8 cellular contexts compared by ENCODE assay signal in the genomic region with DNA sequence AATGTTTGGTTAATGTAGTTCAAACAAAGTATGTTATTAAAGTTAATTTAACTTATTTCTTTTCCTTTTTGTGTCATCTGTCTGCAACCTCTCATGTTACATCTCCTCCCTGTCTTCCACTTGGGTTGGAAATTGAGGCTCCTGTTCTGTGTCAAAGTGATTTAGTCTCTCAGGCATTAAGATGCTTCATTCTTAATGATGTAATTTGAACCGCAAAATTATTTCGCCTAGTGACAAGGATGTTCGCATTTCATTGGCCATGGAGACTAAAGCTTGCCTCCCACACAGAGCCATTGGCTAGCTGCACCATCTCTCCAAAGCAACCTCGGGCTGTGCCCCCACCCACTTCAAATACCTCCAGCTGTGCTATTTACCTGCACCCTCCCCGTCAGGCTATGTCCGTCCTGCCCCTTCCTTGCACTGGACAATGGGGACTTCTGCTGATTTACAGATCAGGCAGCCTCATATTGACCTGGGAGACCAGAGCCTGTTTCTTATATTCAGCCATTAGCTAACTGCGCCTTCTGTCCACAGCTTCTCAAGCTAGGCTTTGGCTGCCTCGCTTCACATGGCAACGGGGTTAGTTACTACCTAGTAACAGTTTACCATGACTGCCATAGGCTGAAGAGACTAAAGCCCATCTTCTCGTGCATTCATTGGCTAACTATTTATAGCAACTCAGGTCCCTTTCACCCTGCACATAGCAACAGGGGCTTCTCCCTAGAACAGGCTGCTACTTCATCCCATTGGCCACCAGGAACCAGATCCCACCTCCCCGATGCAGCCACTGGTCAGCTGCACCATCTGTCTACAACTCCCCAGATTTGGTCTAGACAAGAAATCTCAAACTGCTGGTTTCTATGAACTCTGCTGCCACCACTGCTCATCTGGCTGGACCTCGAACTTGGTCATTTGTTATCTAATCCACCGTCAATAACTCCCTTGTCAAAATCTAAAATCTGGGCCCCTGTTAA. TPM values are rescaled to one million over a fixed set of nuclear protein-coding genes. Genes with fewer than 3 reads are reported as not detected.
DNase-seq lines count a peak whose midpoint lies in the region; ATAC-seq and TF ChIP-seq lines count a peak whose summit lies in the region.

No MANE protein-coding gene starts in this region.

- H3K4me2 ChIP-seq in neural cell (ENCODE audit: low read length), result peak overlapping the region; percentile 58

- H3K27ac Mint-ChIP-seq in activated naive CD8-positive, alpha-beta T cell treated with anti-CD3 and anti-CD28 coated beads, Interleukin-2, amount 50 U/mL, for 24 hours, result peak overlapping the region; percentile 56

- no peaks in the 10 kb centered on the region for H3K9me2 ChIP-seq in neural cell (ENCODE audit: insufficient read depth, low read length)

- peak overlapping the region; percentile 63 for H3K4me3 ChIP-seq in neural cell (ENCODE audit: low read length)

- peak; percentile 82 for ATAC-seq in HG03139 (IDR thresholded peaks at IDR 0.05; ENCODE audit: unreplicated experiment)
- peak; percentile 59 for ATAC-seq in activated naive CD8-positive, alpha-beta T cell treated with anti-CD3 and anti-CD28 coated beads, Interleukin-2, amount 50 U/mL, for 24 hours

- no peaks in the 10 kb centered on the region for H3K79me2 ChIP-seq in neural cell (replicated peaks; ENCODE audit: insufficient read depth, low read length)

- no peak overlapping the region for H2AFZ ChIP-seq in neural cell (ENCODE audit: low read depth, low read length)

- TF ChIP-seq RAD21 in neural cell (conservative IDR thresholded peaks at IDR 0.05), result peak; percentile 72

- no peaks in the 10 kb centered on the region for H3F3A ChIP-seq in neural cell (ENCODE audit: insufficient read depth, low read length, poor library complexity, severe bottlenecking)

- H3K36me3 ChIP-seq in neural cell (ENCODE audit: insufficient read depth, low read length), result no peaks in the 10 kb centered on the region

- no peak overlapping the region for H3K4me3 Mint-ChIP-seq in activated naive CD8-positive, alpha-beta T cell treated with anti-CD3 and anti-CD28 coated beads, Interleukin-2, amount 50 U/mL, for 24 hours

- peak overlapping the region; percentile 83 for H3K9ac ChIP-seq in neural cell (ENCODE audit: low read length)

- peaks cover 4% of the 10 kb centered on the region for H3K9me3 Mint-ChIP-seq in activated naive CD8-positive, alpha-beta T cell treated with anti-CD3 and anti-CD28 coated beads, Interleukin-2, amount 50 U/mL, for 24 hours

- peaks cover 24% of the 10 kb centered on the region for H3K4me1 Mint-ChIP-seq in activated naive CD8-positive, alpha-beta T cell treated with anti-CD3 and anti-CD28 coated beads, Interleukin-2, amount 50 U/mL, for 24 hours

- DNase-seq in Caki2 (ENCODE audit: low read depth) (peak; percentile 88), GM19238 (ENCODE audit: insufficient read length, low spot score) (peak; percentile 66), NCI-H345 treated with DMSO at 0.1 percent for 48 hours (lab: John Stamatoyannopoulos, UW; ENCODE audit: unreplicated experiment) (peak; percentile 63), glomerular visceral epithelial cell (ENCODE audit: extremely low spot score) (peak; percentile 94), NK-92 (lab: John Stamatoyannopoulos, UW; ENCODE audit: unreplicated experiment) (no peak)
- peak; percentile 15 for DNase-seq in activated naive CD8-positive, alpha-beta T cell treated with anti-CD3 and anti-CD28 coated beads, Interleukin-2, amount 50 U/mL, for 24 hours

- TF ChIP-seq EP300 in neural cell (conservative IDR thresholded peaks at IDR 0.05; ENCODE audit: poor library complexity, severe bottlenecking), result peak; percentile 85

- H3K27me3 Mint-ChIP-seq in activated naive CD8-positive, alpha-beta T cell treated with anti-CD3 and anti-CD28 coated beads, Interleukin-2, amount 50 U/mL, for 24 hours, result no peaks in the 10 kb centered on the region

- no peaks in the 10 kb centered on the region for H4K20me1 ChIP-seq in neural cell (ENCODE audit: insufficient read depth)

- no peaks in the 10 kb centered on the region for H3K9me3 ChIP-seq in neural cell (ENCODE audit: low read length)

- H3K36me3 Mint-ChIP-seq in activated naive CD8-positive, alpha-beta T cell treated with anti-CD3 and anti-CD28 coated beads, Interleukin-2, amount 50 U/mL, for 24 hours (ENCODE audit: low read depth), result peaks cover 2% of the 10 kb centered on the region

- peak overlapping the region; percentile 99 for H3K27ac ChIP-seq in neural cell (ENCODE audit: low read length)

- no peaks in the 10 kb centered on the region for H3K27me3 ChIP-seq in neural cell (ENCODE audit: insufficient read depth, low read depth, low read length)

- peak; percentile 70 for TF ChIP-seq CTCF in neural cell (IDR thresholded peaks at IDR 0.05; ENCODE audit: poor library complexity, severe bottlenecking)

- in situ Hi-C loops in Caki2 (cut with HindIII; ENCODE audit: low pct_unique_long_range_greater_than_20kb, low sequenced_read_pairs), result no loop called here

TF ChIP-seq in neural cell, 6 proteins besides CTCF, POLR2A, EP300 and RAD21:
- TF ChIP-seq TAF1 (IDR thresholded peaks at IDR 0.05; ENCODE audit: low read depth) (no peak), SMC3 (conservative IDR thresholded peaks at IDR 0.05; ENCODE audit: poor library complexity) (peak; percentile 60), MXI1 (conservative IDR thresholded peaks at IDR 0.05; ENCODE audit: poor library complexity, severe bottlenecking) (peak; percentile 45), EZH2 (IDR thresholded peaks at IDR 0.05; ENCODE audit: borderline replicate concordance, insufficient read depth, low read length, poor library complexity, severe bottlenecking) (no peak), POLR2AphosphoS5 (IDR thresholded peaks at IDR 0.05) (peak; percentile 79)
- TF ChIP-seq, protein P1, sequence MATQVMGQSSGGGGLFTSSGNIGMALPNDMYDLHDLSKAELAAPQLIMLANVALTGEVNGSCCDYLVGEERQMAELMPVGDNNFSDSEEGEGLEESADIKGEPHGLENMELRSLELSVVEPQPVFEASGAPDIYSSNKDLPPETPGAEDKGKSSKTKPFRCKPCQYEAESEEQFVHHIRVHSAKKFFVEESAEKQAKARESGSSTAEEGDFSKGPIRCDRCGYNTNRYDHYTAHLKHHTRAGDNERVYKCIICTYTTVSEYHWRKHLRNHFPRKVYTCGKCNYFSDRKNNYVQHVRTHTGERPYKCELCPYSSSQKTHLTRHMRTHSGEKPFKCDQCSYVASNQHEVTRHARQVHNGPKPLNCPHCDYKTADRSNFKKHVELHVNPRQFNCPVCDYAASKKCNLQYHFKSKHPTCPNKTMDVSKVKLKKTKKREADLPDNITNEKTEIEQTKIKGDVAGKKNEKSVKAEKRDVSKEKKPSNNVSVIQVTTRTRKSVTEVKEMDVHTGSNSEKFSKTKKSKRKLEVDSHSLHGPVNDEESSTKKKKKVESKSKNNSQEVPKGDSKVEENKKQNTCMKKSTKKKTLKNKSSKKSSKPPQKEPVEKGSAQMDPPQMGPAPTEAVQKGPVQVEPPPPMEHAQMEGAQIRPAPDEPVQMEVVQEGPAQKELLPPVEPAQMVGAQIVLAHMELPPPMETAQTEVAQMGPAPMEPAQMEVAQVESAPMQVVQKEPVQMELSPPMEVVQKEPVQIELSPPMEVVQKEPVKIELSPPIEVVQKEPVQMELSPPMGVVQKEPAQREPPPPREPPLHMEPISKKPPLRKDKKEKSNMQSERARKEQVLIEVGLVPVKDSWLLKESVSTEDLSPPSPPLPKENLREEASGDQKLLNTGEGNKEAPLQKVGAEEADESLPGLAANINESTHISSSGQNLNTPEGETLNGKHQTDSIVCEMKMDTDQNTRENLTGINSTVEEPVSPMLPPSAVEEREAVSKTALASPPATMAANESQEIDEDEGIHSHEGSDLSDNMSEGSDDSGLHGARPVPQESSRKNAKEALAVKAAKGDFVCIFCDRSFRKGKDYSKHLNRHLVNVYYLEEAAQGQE (IDR thresholded peaks at IDR 0.05; ENCODE audit: borderline replicate concordance), result peak; percentile 53

RNA-seq across cellular contexts. Expression of a gene that starts 8.6 kb away (rescaled TPM):
- total RNA-seq in Caki2 (2014; rRNA removed; shearing (Covaris generic); ENCODE audit: low replicate concordance), result not detected in 2 replicates
- 3.5 and 3.8 TPM in 2 replicates for polyA plus RNA-seq in neural cell
- 5.8 and 6.4 TPM in 2 replicates for polyA minus RNA-seq in neural cell
